In genomic region chr6:36853325-36853724, GRCh38 we compare ENCODE assay signal across 9 cellular contexts. TPM values are rescaled to one million over a fixed set of nuclear protein-coding genes. Genes with fewer than 3 reads are reported as not detected.
DNase-seq lines count a peak whose midpoint lies in the region; ATAC-seq and TF ChIP-seq lines count a peak whose summit lies in the region.
"Had no signal": no experiment of that assay in that cellular context is flagged by ENCODE, and none has a peak within 500 bp of the region (broad histone marks: within the 10 kb centered on the region; RNA-seq: fewer than 3 reads in every experiment).

No MANE protein-coding gene starts in this region.

- H3K4me1 ChIP-seq in ascending aorta (peaks cover 0 to 23% of the 10 kb centered on the region in 2 donors), thoracic aorta (ENCODE audit: control insufficient read depth in 1 of 2, low read depth in 2 of 2) (peaks cover 6 to 29% of the 10 kb centered on the region in 2 donors), neural progenitor cell (peaks cover 8% of the 10 kb centered on the region)

- peaks cover 15% of the 10 kb centered on the region for H3K79me2 ChIP-seq in neural progenitor cell (ENCODE audit: low read depth)

- H3K36me3 Mint-ChIP-seq in T-helper 2 cell treated with Interferon-gamma antibody and Interleukin-4, amounts not matched to agents 5 μg/mL and 100 μg/mL, for 36 hours (ENCODE audit: low read depth), result peaks cover 54% of the 10 kb centered on the region
- peaks cover 14% of the 10 kb centered on the region for H3K36me3 Mint-ChIP-seq in neural progenitor cell

- H3K27ac Mint-ChIP-seq in T-helper 2 cell treated with Interferon-gamma antibody and Interleukin-4, amounts not matched to agents 5 μg/mL and 100 μg/mL, for 36 hours, result peak overlapping the region; percentile 24
- no peak overlapping the region for H3K27ac Mint-ChIP-seq in neural progenitor cell
- H3K27ac Mint-ChIP-seq: activated naive CD8-positive, alpha-beta T cell treated with anti-CD3 and anti-CD28 coated beads, Interleukin-2, amount 10 ng/mL, durations not matched to agents 7 days and 5 days had no signal

- peaks cover 21% of the 10 kb centered on the region for H3F3A ChIP-seq in neural progenitor cell (ENCODE audit: low read depth)

- no peaks in the 10 kb centered on the region for H3K27me3 Mint-ChIP-seq in T-helper 2 cell treated with Interferon-gamma antibody and Interleukin-4, amounts not matched to agents 5 μg/mL and 100 μg/mL, for 36 hours (ENCODE audit: low read depth)
- H3K27me3 Mint-ChIP-seq in neural progenitor cell (ENCODE audit: insufficient read depth, low read depth), result peaks cover 3% of the 10 kb centered on the region

- H3K36me3 ChIP-seq in ascending aorta, result peaks cover 0 to 9% of the 10 kb centered on the region in 2 donors
- peaks cover 2% of the 10 kb centered on the region for H3K36me3 ChIP-seq in thoracic aorta
- no peaks in the 10 kb centered on the region for H3K36me3 ChIP-seq in neural progenitor cell

- peak; percentile 89 for ATAC-seq in thoracic aorta (ENCODE audit: insufficient number of reproducible peaks, low FRiP score, low read depth)
- no peak for ATAC-seq in HG02610 (IDR thresholded peaks at IDR 0.05; ENCODE audit: unreplicated experiment)
- no peak for ATAC-seq in HG03135 (IDR thresholded peaks at IDR 0.05; ENCODE audit: unreplicated experiment)

- H3K9me3 Mint-ChIP-seq in T-helper 2 cell treated with Interferon-gamma antibody and Interleukin-4, amounts not matched to agents 5 μg/mL and 100 μg/mL, for 36 hours, result no peaks in the 10 kb centered on the region
- H3K9me3 Mint-ChIP-seq in neural progenitor cell, result no peaks in the 10 kb centered on the region
- H3K9me3 Mint-ChIP-seq: activated naive CD8-positive, alpha-beta T cell treated with anti-CD3 and anti-CD28 coated beads, Interleukin-2, amount 10 ng/mL, durations not matched to agents 7 days and 5 days had no signal

- peaks cover 3% of the 10 kb centered on the region for H3K4me1 Mint-ChIP-seq in T-helper 2 cell treated with Interferon-gamma antibody and Interleukin-4, amounts not matched to agents 5 μg/mL and 100 μg/mL, for 36 hours (ENCODE audit: low read depth)
- H3K4me1 Mint-ChIP-seq in neural progenitor cell, result peaks cover 31% of the 10 kb centered on the region

- H3K27ac ChIP-seq in ascending aorta, result peak overlapping the region; percentile 77 to 89
- peak overlapping the region; percentile 64 to 76 for H3K27ac ChIP-seq in thoracic aorta
- no peak overlapping the region for H3K27ac ChIP-seq in neural progenitor cell

- no peak overlapping the region for H3K4me3 Mint-ChIP-seq in T-helper 2 cell treated with Interferon-gamma antibody and Interleukin-4, amounts not matched to agents 5 μg/mL and 100 μg/mL, for 36 hours
- no peak overlapping the region for H3K4me3 Mint-ChIP-seq in neural progenitor cell
- H3K4me3 Mint-ChIP-seq: activated naive CD8-positive, alpha-beta T cell treated with anti-CD3 and anti-CD28 coated beads, Interleukin-2, amount 10 ng/mL, durations not matched to agents 7 days and 5 days had no signal

- H4K20me1 ChIP-seq in neural progenitor cell (ENCODE audit: low read depth), result peaks cover 26% of the 10 kb centered on the region

- no peak overlapping the region for H2AFZ ChIP-seq in neural progenitor cell (replicated peaks)

- H3K9me3 ChIP-seq in ascending aorta, result no peaks in the 10 kb centered on the region
- H3K9me3 ChIP-seq in thoracic aorta, result no peaks in the 10 kb centered on the region
- no peaks in the 10 kb centered on the region for H3K9me3 ChIP-seq in neural progenitor cell (ENCODE audit: low read depth)

- intact Hi-C loops in ascending aorta (cut with DNase I), result loop anchor here (2.0 to 5.0 kb wide), 2 partner anchors 21 to 226 kb away; partner anchors contain the start of gene PPIL1

- no peak for TF ChIP-seq CTCF in ascending aorta (IDR thresholded peaks at IDR 0.05)
- no peak for TF ChIP-seq CTCF in thoracic aorta (IDR thresholded peaks at IDR 0.05)
- TF ChIP-seq CTCF in neural progenitor cell (IDR thresholded peaks at IDR 0.05), result no peak

- H3K27me3 ChIP-seq in ascending aorta, result no peaks in the 10 kb centered on the region
- H3K27me3 ChIP-seq in thoracic aorta (replicated peaks; ENCODE audit: insufficient read depth), result no peaks in the 10 kb centered on the region
- no peaks in the 10 kb centered on the region for H3K27me3 ChIP-seq in neural progenitor cell

- DNase-seq in T-helper 2 cell treated with Interferon-gamma antibody and Interleukin-4, amounts not matched to agents 5 μg/mL and 100 μg/mL, for 36 hours (ENCODE audit: low spot score), result no peak
- no peak for DNase-seq in T-helper 2 cell
- DNase-seq in ascending aorta (ENCODE audit: low spot score in 2 of 2), result peak; percentile 43 to 89
- DNase-seq in hepatic stellate cell (ENCODE audit: low spot score), result peak; percentile 55
- DNase-seq in thoracic aorta (ENCODE audit: low spot score), result peak; percentile 53
- DNase-seq in neural progenitor cell (ENCODE audit: low spot score), result no peak
- DNase-seq: activated naive CD8-positive, alpha-beta T cell treated with anti-CD3 and anti-CD28 coated beads, Interleukin-2, amount 10 ng/mL, durations not matched to agents 7 days and 5 days had no signal

- H3K4me2 ChIP-seq in neural progenitor cell, result no peak overlapping the region

- H3K4me3 ChIP-seq in ascending aorta, result no peak overlapping the region
- no peak overlapping the region for H3K4me3 ChIP-seq in thoracic aorta
- H3K4me3 ChIP-seq in neural progenitor cell, result no peak overlapping the region

- no peak overlapping the region for H3K9ac ChIP-seq in neural progenitor cell

RNA-seq across cellular contexts. Expression of gene CPNE5, which starts 14.1 kb away (rescaled TPM):
- 1.3 TPM for total RNA-seq in ascending aorta
- 1 to 10 TPM in 1 of 2 donors, under 1 TPM in 1; 0.85 to 1.6 TPM for total RNA-seq in thoracic aorta
- 0.56 TPM in 1 of 2 replicates, not detected in the other for total RNA-seq in neural progenitor cell (ENCODE audit: low replicate concordance)

RNA-seq across cellular contexts. Expression of gene PPIL1, which starts 21.3 kb away (rescaled TPM):
- total RNA-seq in ascending aorta (24.2 TPM), thoracic aorta (10 to 100 TPM; 12.0 to 12.9 TPM), neural progenitor cell (ENCODE audit: low replicate concordance) (81.6 and 93.1 TPM in 2 replicates)

RNA-seq across cellular contexts. Expression of gene C6orf89, which starts 32.4 kb away (rescaled TPM):
- total RNA-seq in ascending aorta (21.6 TPM), thoracic aorta (10 to 100 TPM; 53.6 to 60.9 TPM), neural progenitor cell (ENCODE audit: low replicate concordance) (17.8 and 21.2 TPM in 2 replicates)

Comparison
In these comparisons a context has a peak if more than half of its experiments do, and no peak if none do; other contexts are left out.
1. DNase-seq: peak in ascending aorta (2 of 2), hepatic stellate cell (single experiment) and thoracic aorta (single experiment); none in T-helper 2 cell treated with Interferon-gamma antibody and Interleukin-4, amounts not matched to agents 5 μg/mL and 100 μg/mL, for 36 hours (single experiment), T-helper 2 cell (0 of 5) and neural progenitor cell (single experiment).